23 cellular contexts compared by ENCODE assay signal in genomic region chr5:15704397-15704947, GRCh38.
DNase-seq lines count a peak whose midpoint lies in the region; ATAC-seq, FAIRE-seq and TF ChIP-seq lines count a peak whose summit lies in the region.
"Had no signal": no experiment of that assay in that cellular context is flagged by ENCODE, and none has a peak within 500 bp of the region (broad histone marks: within the 10 kb centered on the region; RNA-seq: fewer than 3 reads in every experiment).

No MANE protein-coding gene starts in this region.

- TF ChIP-seq CTCF in astrocyte (IDR thresholded peaks at IDR 0.05; ENCODE audit: insufficient read depth, low read depth, low read length) = no peak
- no peak for TF ChIP-seq CTCF in heart right ventricle (IDR thresholded peaks at IDR 0.05)
- no peak for TF ChIP-seq CTCF in smooth muscle cell (IDR thresholded peaks at IDR 0.05; ENCODE audit: borderline replicate concordance, insufficient read depth, poor library complexity, severe bottlenecking)

- H3K36me3 ChIP-seq in astrocyte (ENCODE audit: insufficient read depth, low read length) (no peaks in the 10 kb centered on the region), heart right ventricle (no peaks in the 10 kb centered on the region), smooth muscle cell (ENCODE audit: low read depth) (no peaks in the 10 kb centered on the region)
- H3K36me3 ChIP-seq: esophagus muscularis mucosa, prostate gland, thoracic aorta had no signal

- no peak overlapping the region for H3K4me2 ChIP-seq in astrocyte (ENCODE audit: low read length)
- H3K4me2 ChIP-seq in smooth muscle cell = peak overlapping the region; percentile 49

- H3K4me1 ChIP-seq in astrocyte (ENCODE audit: insufficient read depth, low read length) (peaks cover 2% of the 10 kb centered on the region), heart right ventricle (peaks cover 0 to 64% (median 33%) of the 10 kb centered on the region in 9 donors), smooth muscle cell (ENCODE audit: low read depth) (peaks cover 29% of the 10 kb centered on the region)
- H3K4me1 ChIP-seq: prostate gland had no signal

- H3F3A ChIP-seq in smooth muscle cell (ENCODE audit: low read depth) = peaks cover 2% of the 10 kb centered on the region

- no peak overlapping the region for H3K27ac Mint-ChIP-seq in astrocyte (ENCODE audit: unreplicated experiment)
- H3K27ac Mint-ChIP-seq: activated naive CD4-positive, alpha-beta T cell treated with anti-CD3 and anti-CD28 coated beads, Interleukin-2, amount 10 ng/mL, durations not matched to agents 7 days and 5 days; activated T-cell treated with anti-CD3 and anti-CD28 coated beads, Interleukin-2, amount 50 U/mL, for 72 hours; stimulated activated effector memory CD8-positive, alpha-beta T cell treated with anti-CD3 and anti-CD28 coated beads, Interleukin-12 subunit alpha, Interleukin-12 subunit beta, amount 100 ng/mL, for 72 hours; T-helper 1 cell treated with Interleukin-12 subunit alpha and Interleukin-12 subunit beta and Interleukin-4 antibody, amounts not matched to agents 30 μg/mL and 1 μg/mL, for 36 hours had no signal

- no peak overlapping the region for H3K4me3 Mint-ChIP-seq in astrocyte (ENCODE audit: unreplicated experiment)
- H3K4me3 Mint-ChIP-seq: activated naive CD4-positive, alpha-beta T cell treated with anti-CD3 and anti-CD28 coated beads, Interleukin-2, amount 10 ng/mL, durations not matched to agents 7 days and 5 days; activated T-cell treated with anti-CD3 and anti-CD28 coated beads, Interleukin-2, amount 50 U/mL, for 72 hours; stimulated activated effector memory CD8-positive, alpha-beta T cell treated with anti-CD3 and anti-CD28 coated beads, Interleukin-12 subunit alpha, Interleukin-12 subunit beta, amount 100 ng/mL, for 72 hours; T-helper 1 cell treated with Interleukin-12 subunit alpha and Interleukin-12 subunit beta and Interleukin-4 antibody, amounts not matched to agents 30 μg/mL and 1 μg/mL, for 36 hours had no signal

- H2AFZ ChIP-seq in astrocyte (ENCODE audit: low read depth, low read length) (no peak overlapping the region), smooth muscle cell (ENCODE audit: low read depth) (no peak overlapping the region)

- peak; percentile 76 for FAIRE-seq in astrocyte (lab: Jason Lieb, UNC)
- FAIRE-seq: GM12891 had no signal

- peak; percentile 18 for DNase-seq in HCEC 1CT
- peak; percentile 52 for DNase-seq in astrocyte (ENCODE audit: low read depth)
- no peak for DNase-seq in heart right ventricle
- DNase-seq in smooth muscle cell (lab: John Stamatoyannopoulos, UW; ENCODE audit: unreplicated experiment) = no peak
- DNase-seq in NOMO-1 (lab: John Stamatoyannopoulos, UW; ENCODE audit: unreplicated experiment in 2 of 2) = no peak
- no peak for DNase-seq in ACHN
- DNase-seq: activated CD4-positive, alpha-beta T cell treated with anti-CD3 and anti-CD28 coated beads for 48 hours; activated naive CD4-positive, alpha-beta T cell treated with anti-CD3 and anti-CD28 coated beads, Interleukin-2, amount 10 ng/mL, durations not matched to agents 7 days and 5 days; activated T-cell treated with anti-CD3 and anti-CD28 coated beads, Interleukin-2, amount 50 U/mL, for 72 hours; effector memory CD4-positive, alpha-beta T cell; Karpas-422; NCI-H187; NCI-H774; SIG-M5; stimulated activated CD4-positive, alpha-beta T cell treated with anti-CD3 and anti-CD28 coated beads, Interleukin-2, amount 100 ng/mL, for 24 hours had no signal

- intact Hi-C loops in heart right ventricle (cut with DNase I) = no loop called here

- H3K4me3 ChIP-seq in astrocyte (ENCODE audit: insufficient read depth, low read depth, low read length) (no peak overlapping the region), heart right ventricle (no peak overlapping the region), smooth muscle cell (no peak overlapping the region)
- H3K4me3 ChIP-seq: esophagus muscularis mucosa, prostate gland, thoracic aorta had no signal

- H4K20me1 ChIP-seq in astrocyte (ENCODE audit: insufficient read depth, low read length) (peaks cover 19% of the 10 kb centered on the region), smooth muscle cell (ENCODE audit: low read depth) (peaks cover 40% of the 10 kb centered on the region)

- H3K27me3 ChIP-seq in astrocyte (ENCODE audit: insufficient read depth, low read length) (no peaks in the 10 kb centered on the region), heart right ventricle (no peaks in the 10 kb centered on the region), smooth muscle cell (ENCODE audit: low read depth) (no peaks in the 10 kb centered on the region)
- H3K27me3 ChIP-seq: esophagus muscularis mucosa had no signal

- in situ Hi-C loops in ACHN (cut with HindIII; ENCODE audit: low pct_ligation_motif_present, low pct_unique_long_range_greater_than_20kb, low sequenced_read_pairs) = no loop called here

- no peaks in the 10 kb centered on the region for H3K36me3 Mint-ChIP-seq in astrocyte (ENCODE audit: low read depth, unreplicated experiment)
- H3K36me3 Mint-ChIP-seq: activated naive CD4-positive, alpha-beta T cell treated with anti-CD3 and anti-CD28 coated beads, Interleukin-2, amount 10 ng/mL, durations not matched to agents 7 days and 5 days; stimulated activated effector memory CD8-positive, alpha-beta T cell treated with anti-CD3 and anti-CD28 coated beads, Interleukin-12 subunit alpha, Interleukin-12 subunit beta, amount 100 ng/mL, for 72 hours had no signal

- peak in 6 of 8 donors; percentile 31 to 79 (median 74) for ATAC-seq in heart right ventricle
- ATAC-seq in GM18868 (IDR thresholded peaks at IDR 0.05; ENCODE audit: unreplicated experiment) = no peak
- ATAC-seq: activated T-cell treated with anti-CD3 and anti-CD28 coated beads, Interleukin-2, amount 50 U/mL, for 72 hours; left lobe of liver; stimulated activated effector memory CD8-positive, alpha-beta T cell treated with anti-CD3 and anti-CD28 coated beads, Interleukin-12 subunit alpha, Interleukin-12 subunit beta, amount 100 ng/mL, for 72 hours had no signal

- H3K9me3 ChIP-seq in astrocyte (ENCODE audit: insufficient read depth, low read depth, low read length) (no peaks in the 10 kb centered on the region), heart right ventricle (no peaks in the 10 kb centered on the region), smooth muscle cell (replicated peaks; ENCODE audit: low read depth) (no peaks in the 10 kb centered on the region)
- H3K9me3 ChIP-seq: esophagus muscularis mucosa, prostate gland, thoracic aorta had no signal

- H3K27me3 Mint-ChIP-seq in astrocyte (ENCODE audit: low read depth, unreplicated experiment) = no peaks in the 10 kb centered on the region
- H3K27me3 Mint-ChIP-seq: activated naive CD4-positive, alpha-beta T cell treated with anti-CD3 and anti-CD28 coated beads, Interleukin-2, amount 10 ng/mL, durations not matched to agents 7 days and 5 days had no signal

- H3K79me2 ChIP-seq in astrocyte (ENCODE audit: insufficient read depth, low read length) (peaks cover 17% of the 10 kb centered on the region), smooth muscle cell (ENCODE audit: low read depth) (peaks cover 20% of the 10 kb centered on the region)

- no peak overlapping the region for H3K27ac ChIP-seq in astrocyte (ENCODE audit: low read depth, low read length)
- H3K27ac ChIP-seq in heart right ventricle = peak overlapping the region in 5 of 10 donors; percentile 13 to 66 (median 33)
- H3K27ac ChIP-seq in smooth muscle cell (ENCODE audit: low read depth) = peak overlapping the region; percentile 36
- H3K27ac ChIP-seq: esophagus muscularis mucosa, prostate gland, thoracic aorta had no signal

- H3K9me3 Mint-ChIP-seq in astrocyte (ENCODE audit: unreplicated experiment) = no peaks in the 10 kb centered on the region

- H3K9ac ChIP-seq in astrocyte (ENCODE audit: low read length) = no peak overlapping the region
- no peak overlapping the region for H3K9ac ChIP-seq in smooth muscle cell (ENCODE audit: low read depth)

- peaks cover 24% of the 10 kb centered on the region for H3K4me1 Mint-ChIP-seq in astrocyte (ENCODE audit: low read depth, unreplicated experiment)
- H3K4me1 Mint-ChIP-seq: activated naive CD4-positive, alpha-beta T cell treated with anti-CD3 and anti-CD28 coated beads, Interleukin-2, amount 10 ng/mL, durations not matched to agents 7 days and 5 days; stimulated activated effector memory CD8-positive, alpha-beta T cell treated with anti-CD3 and anti-CD28 coated beads, Interleukin-12 subunit alpha, Interleukin-12 subunit beta, amount 100 ng/mL, for 72 hours had no signal

Comparison
In these comparisons a context has a peak if more than half of its experiments do, and no peak if none do; other contexts are left out.
1. DNase-seq: peak in HCEC 1CT (single experiment) and astrocyte (single experiment); none in heart right ventricle (0 of 2), smooth muscle cell (single experiment), NOMO-1 (0 of 2) and ACHN (single experiment).